ENCODE assay signal across 8 cellular contexts in genomic region chr5:132011561-132012384, GRCh38. TPM values are rescaled to one million over a fixed set of nuclear protein-coding genes. Genes with fewer than 3 reads are reported as not detected.
A peak's percentile ranks its signal among the peaks of the same experiment; 100 is the strongest.
DNase-seq lines count a peak whose midpoint lies in the region; ATAC-seq and TF ChIP-seq lines count a peak whose summit lies in the region.

ACSL6 (minus strand) TSS chr5:132011658; CDS start chr5:132011553, 105 bp downstream.

- peak within 1 kb of the TSS; percentile 42 for H3K9ac ChIP-seq in endocrine pancreas (ENCODE audit: control insufficient read depth, insufficient read depth, low read length)

- H3K27me3 ChIP-seq in endocrine pancreas (ENCODE audit: control insufficient read depth, insufficient read depth, low read length) (no peaks in the 10 kb centered on the region), thyroid gland (no peaks in the 10 kb centered on the region)

- ATAC-seq in activated CD8-positive, alpha-beta T cell treated with anti-CD3 and anti-CD28 coated beads, Interleukin-2, amount 10 ng/mL, durations not matched to agents 7 days and 5 days, result peak; percentile 75
- no peak for ATAC-seq in HG02763 (IDR thresholded peaks at IDR 0.05; ENCODE audit: unreplicated experiment)
- no peak for ATAC-seq in GM21786 (IDR thresholded peaks at IDR 0.05; ENCODE audit: unreplicated experiment)

- no peaks in the 10 kb centered on the region for H3K9me3 Mint-ChIP-seq in activated CD8-positive, alpha-beta T cell treated with anti-CD3 and anti-CD28 coated beads, Interleukin-2, amount 10 ng/mL, durations not matched to agents 7 days and 5 days (ENCODE audit: insufficient read depth)

- no peak within 1 kb of the TSS for H3K27ac Mint-ChIP-seq in activated CD8-positive, alpha-beta T cell treated with anti-CD3 and anti-CD28 coated beads, Interleukin-2, amount 10 ng/mL, durations not matched to agents 7 days and 5 days

- intact Hi-C loops in thyroid gland (cut with DNase I), result no loop called here

- peaks cover 64% of the 10 kb centered on the region for H3K27me3 Mint-ChIP-seq in activated CD8-positive, alpha-beta T cell treated with anti-CD3 and anti-CD28 coated beads, Interleukin-2, amount 10 ng/mL, durations not matched to agents 7 days and 5 days (ENCODE audit: low read depth)

- H3K9me3 ChIP-seq in endocrine pancreas (ENCODE audit: control insufficient read depth, low read length) (no peaks in the 10 kb centered on the region), thyroid gland (no peaks in the 10 kb centered on the region)

- CTCF ChIA-PET in activated CD8-positive, alpha-beta T cell treated with anti-CD3 and anti-CD28 coated beads, Interleukin-2, amount 10 ng/mL, durations not matched to agents 7 days and 5 days (lab: Charles Lee), result interaction anchor here (0.7 to 2.4 kb wide), 4 partner anchors 10 to 424 kb away, joined by 3 to 11 read pairs (median 5); no protein-coding TSS in a partner anchor

- H3K4me3 Mint-ChIP-seq in activated CD8-positive, alpha-beta T cell treated with anti-CD3 and anti-CD28 coated beads, Interleukin-2, amount 10 ng/mL, durations not matched to agents 7 days and 5 days, result peak within 1 kb of the TSS; percentile 66

- no peak for TF ChIP-seq POLR2A in thyroid gland (IDR thresholded peaks at IDR 0.05)

- TF ChIP-seq CTCF in thyroid gland (IDR thresholded peaks at IDR 0.05), result no peak

- DNase-seq in NCI-H748 (lab: John Stamatoyannopoulos, UW; ENCODE audit: unreplicated experiment) (peak; percentile 55), NCI-H748 treated with DMSO at 0.1 percent for 48 hours (lab: John Stamatoyannopoulos, UW) (no peak), midbrain (lab: John Stamatoyannopoulos, UW) (peak; percentile 58), thyroid gland (peak; percentile 33 to 37)
- DNase-seq in activated CD8-positive, alpha-beta T cell treated with anti-CD3 and anti-CD28 coated beads, Interleukin-2, amount 10 ng/mL, durations not matched to agents 7 days and 5 days, result peak; percentile 51

- H3K36me3 ChIP-seq in endocrine pancreas (ENCODE audit: control insufficient read depth, insufficient read depth, low read length) (no peaks in the 10 kb centered on the region), thyroid gland (no peaks in the 10 kb centered on the region)

- peaks cover 47% of the 10 kb centered on the region for H3K4me1 Mint-ChIP-seq in activated CD8-positive, alpha-beta T cell treated with anti-CD3 and anti-CD28 coated beads, Interleukin-2, amount 10 ng/mL, durations not matched to agents 7 days and 5 days (ENCODE audit: low read depth)

- WGBS in thyroid gland, 2 donors, result 4 to 48% methylated on average over 3 to 10 of the region's 72 CpGs

- POLR2A ChIA-PET in activated CD8-positive, alpha-beta T cell treated with anti-CD3 and anti-CD28 coated beads, Interleukin-2, amount 10 ng/mL, durations not matched to agents 7 days and 5 days (lab: Charles Lee), result no interaction called here

- H3K36me3 Mint-ChIP-seq in activated CD8-positive, alpha-beta T cell treated with anti-CD3 and anti-CD28 coated beads, Interleukin-2, amount 10 ng/mL, durations not matched to agents 7 days and 5 days (ENCODE audit: low read depth), result no peaks in the 10 kb centered on the region

- H3K4me1 ChIP-seq in endocrine pancreas (ENCODE audit: control insufficient read depth, insufficient read depth, low read length) (no peaks in the 10 kb centered on the region), thyroid gland (peaks cover 9 to 11% of the 10 kb centered on the region in 2 donors)

- no peak within 1 kb of the TSS for H3K27ac ChIP-seq in thyroid gland

- peak within 1 kb of the TSS; percentile 44 for H3K4me3 ChIP-seq in endocrine pancreas (ENCODE audit: control insufficient read depth, insufficient read depth, low read length)
- peak within 1 kb of the TSS; percentile 4 to 51 (median 19) for H3K4me3 ChIP-seq in thyroid gland (replicated peaks in 1 of 3)

RNA-seq across cellular contexts. Expression of gene ACSL6, which starts in this region (rescaled TPM):
- 10 to 100 TPM; 20.8 to 21.5 TPM for total RNA-seq in activated CD8-positive, alpha-beta T cell treated with anti-CD3 and anti-CD28 coated beads, Interleukin-2, amount 10 ng/mL, durations not matched to agents 7 days and 5 days
- 1 to 10 TPM in 3 of 4 donors, under 1 TPM in 1; 0.71 to 6.2 (median 1.2) TPM for total RNA-seq in thyroid gland
